1 cellular context compared by ENCODE assay signal in the genomic region with DNA sequence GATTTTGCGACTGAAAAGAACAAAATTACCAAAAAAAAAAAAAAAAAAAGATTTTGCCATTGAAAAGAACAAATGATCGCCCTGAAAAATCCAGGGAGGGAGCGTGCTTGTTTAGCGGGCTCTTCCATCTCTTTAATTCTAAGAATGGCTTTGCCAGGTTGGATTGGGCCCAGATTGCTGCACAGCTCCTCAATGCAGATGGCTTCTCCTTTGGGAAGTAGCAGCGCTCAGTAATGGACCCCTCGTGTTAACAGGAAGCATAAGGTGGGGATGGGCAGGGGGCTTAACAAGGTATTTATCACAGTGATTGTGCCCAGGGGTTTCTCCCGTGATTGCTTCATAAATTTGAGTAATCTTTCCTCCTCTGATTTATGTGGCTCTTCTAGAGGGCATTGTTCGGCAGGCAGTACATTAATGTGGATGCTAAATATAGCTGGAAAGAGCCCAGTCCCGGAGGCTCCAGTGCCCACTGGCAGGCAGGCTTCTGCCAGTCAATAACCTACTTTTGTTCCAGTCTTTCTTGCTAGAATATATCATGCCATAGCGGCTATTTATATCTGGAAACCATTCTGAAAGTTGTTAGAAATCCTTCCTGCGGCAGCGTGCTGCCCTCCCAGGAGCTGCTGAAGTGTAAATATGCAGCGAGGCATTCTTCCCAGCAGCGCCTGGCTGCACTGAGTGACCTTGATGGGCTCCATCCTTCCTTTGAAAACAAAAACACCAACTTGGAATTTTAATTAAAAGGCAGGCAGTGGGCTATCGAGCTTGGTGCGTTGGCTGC.
TF ChIP-seq lines count a peak whose summit lies in the region.

No MANE protein-coding gene starts in this region.

TF ChIP-seq in SK-N-SH treated with all-trans-retinoic acid at 6 μM for 48 hours, 23 proteins besides CTCF, POLR2A, EP300 and RAD21 (continued from another document):
- TF ChIP-seq TSHZ2 (CRISPR knock-in tag; IDR thresholded peaks at IDR 0.05) (no peak), GLIS3 (CRISPR knock-in tag; IDR thresholded peaks at IDR 0.05) (no peak), ZFP30 (CRISPR knock-in tag; IDR thresholded peaks at IDR 0.05) (no peak), CSDC2 (CRISPR knock-in tag; IDR thresholded peaks at IDR 0.05) (no peak), ZNF8 (CRISPR knock-in tag; IDR thresholded peaks at IDR 0.05) (no peak), ZFP3 (CRISPR knock-in tag; IDR thresholded peaks at IDR 0.05) (no peak)
